ENCODE assay signal across 35 cellular contexts in the genomic region with DNA sequence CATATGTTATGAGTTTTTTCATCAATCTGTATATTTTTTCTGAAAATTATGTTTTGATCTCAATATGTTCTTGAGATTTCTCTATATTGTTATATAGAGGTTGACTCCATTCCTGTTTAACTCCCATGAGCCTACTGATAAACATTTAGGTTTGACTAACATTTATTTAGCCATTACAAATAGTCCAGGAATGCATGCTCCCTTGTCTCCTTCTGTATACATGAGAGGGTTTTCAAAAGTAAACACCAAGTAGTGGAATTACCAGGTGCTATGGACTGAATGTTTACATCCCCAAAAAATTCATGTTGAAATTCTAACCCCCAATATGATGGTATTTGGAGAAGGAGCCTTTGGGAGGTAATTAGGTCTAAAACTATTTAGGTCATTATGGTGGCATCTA. TPM values are rescaled to one million over a fixed set of nuclear protein-coding genes. Genes with fewer than 3 reads are reported as not detected.
"Had no signal": no experiment of that assay in that cellular context is flagged by ENCODE, and none has a peak within 500 bp of the region (broad histone marks: within the 10 kb centered on the region; RNA-seq: fewer than 3 reads in every experiment).

No MANE protein-coding gene starts in this region.

- H3K27ac ChIP-seq: brain microvascular endothelial cell, esophagus muscularis mucosa, gastroesophageal sphincter, heart right ventricle had no signal

- H3K4me3 ChIP-seq: esophagus muscularis mucosa, gastroesophageal sphincter, heart right ventricle had no signal

- DNase-seq: activated CD4-positive, alpha-beta memory T cell treated with anti-CD3 and anti-CD28 coated beads, Interleukin-2, amount 10 ng/mL, durations not matched to agents 7 days and 5 days; activated CD4-positive, alpha-beta T cell treated with anti-CD3 and anti-CD28 coated beads for 1 hour; activated CD4-positive, alpha-beta T cell treated with anti-CD3 and anti-CD28 coated beads for 4 hours; activated CD4-positive, alpha-beta T cell treated with anti-CD3 and anti-CD28 coated beads, Interleukin-2, amount 10 ng/mL, durations not matched to agents 7 days and 5 days; activated CD4-positive, alpha-beta T cell treated with anti-CD3 and anti-CD28 coated beads, Interleukin-2, amount 50 U/mL, for 4 hours; activated CD4-positive, CD25-positive, alpha-beta regulatory T cell; activated CD8-positive, alpha-beta memory T cell treated with anti-CD3 and anti-CD28 coated beads, Interleukin-2, amount 50 U/mL, for 48 hours; activated gamma-delta T cell; activated naive CD4-positive, alpha-beta T cell; activated naive CD4-positive, alpha-beta T cell treated with anti-CD3 and anti-CD28 coated beads, Interleukin-2, amount 10 ng/mL, durations not matched to agents 7 days and 5 days; activated naive CD8-positive, alpha-beta T cell treated with anti-CD3 and anti-CD28 coated beads, Interleukin-2, amount 10 ng/mL, durations not matched to agents 7 days and 5 days; activated T-cell treated with anti-CD3 and anti-CD28 coated beads for 4 hours; activated T-cell treated with anti-CD3 and anti-CD28 coated beads, Interleukin-2, amount 50 U/mL, for 24 hours; activated T-cell treated with anti-CD3 and anti-CD28 coated beads, Interleukin-2, amount 50 U/mL, for 72 hours; amniotic stem cell; anterior cingulate cortex; brain microvascular endothelial cell; caudate nucleus; cortex of kidney; dermis blood vessel endothelial cell; effector CD4-positive, alpha-beta T cell; effector memory CD8-positive, alpha-beta T cell; erythroblast; foreskin melanocyte; heart right ventricle; T-helper 2 cell had no signal

- H3K4me1 Mint-ChIP-seq: activated CD4-positive, alpha-beta memory T cell treated with anti-CD3 and anti-CD28 coated beads, Interleukin-2, amount 10 ng/mL, durations not matched to agents 7 days and 5 days; activated CD4-positive, alpha-beta T cell treated with anti-CD3 and anti-CD28 coated beads, Interleukin-2, amount 10 ng/mL, durations not matched to agents 7 days and 5 days; activated naive CD4-positive, alpha-beta T cell treated with anti-CD3 and anti-CD28 coated beads, Interleukin-2, amount 10 ng/mL, durations not matched to agents 7 days and 5 days; activated naive CD8-positive, alpha-beta T cell treated with anti-CD3 and anti-CD28 coated beads, Interleukin-2, amount 10 ng/mL, durations not matched to agents 7 days and 5 days had no signal

- FAIRE-seq: astrocyte, colon had no signal

- H3K27me3 Mint-ChIP-seq: activated CD4-positive, alpha-beta memory T cell treated with anti-CD3 and anti-CD28 coated beads, Interleukin-2, amount 10 ng/mL, durations not matched to agents 7 days and 5 days; activated CD4-positive, alpha-beta T cell treated with anti-CD3 and anti-CD28 coated beads, Interleukin-2, amount 10 ng/mL, durations not matched to agents 7 days and 5 days; activated naive CD4-positive, alpha-beta T cell treated with anti-CD3 and anti-CD28 coated beads, Interleukin-2, amount 10 ng/mL, durations not matched to agents 7 days and 5 days; activated naive CD8-positive, alpha-beta T cell treated with anti-CD3 and anti-CD28 coated beads, Interleukin-2, amount 10 ng/mL, durations not matched to agents 7 days and 5 days; activated T-cell treated with anti-CD3 and anti-CD28 coated beads, Interleukin-2, amount 50 U/mL, for 24 hours; effector memory CD8-positive, alpha-beta T cell had no signal

- H3K36me3 Mint-ChIP-seq: activated naive CD4-positive, alpha-beta T cell treated with anti-CD3 and anti-CD28 coated beads, Interleukin-2, amount 10 ng/mL, durations not matched to agents 7 days and 5 days; activated naive CD4-positive, alpha-beta T cell treated with anti-CD3 and anti-CD28 coated beads, Interleukin-2, amount 50 U/mL, for 72 hours; activated naive CD8-positive, alpha-beta T cell treated with anti-CD3 and anti-CD28 coated beads, Interleukin-2, amount 10 ng/mL, durations not matched to agents 7 days and 5 days had no signal

- H3K9me3 ChIP-seq: esophagus muscularis mucosa, gastroesophageal sphincter, heart right ventricle had no signal

- ATAC-seq: activated naive CD4-positive, alpha-beta T cell treated with anti-CD3 and anti-CD28 coated beads, Interleukin-2, amount 50 U/mL, for 72 hours; activated T-cell treated with anti-CD3 and anti-CD28 coated beads, Interleukin-2, amount 50 U/mL, for 72 hours; effector memory CD8-positive, alpha-beta T cell; gastroesophageal sphincter; heart right ventricle had no signal

- H3K27ac Mint-ChIP-seq: activated CD4-positive, alpha-beta memory T cell treated with anti-CD3 and anti-CD28 coated beads, Interleukin-2, amount 10 ng/mL, durations not matched to agents 7 days and 5 days; activated CD4-positive, alpha-beta T cell treated with anti-CD3 and anti-CD28 coated beads, Interleukin-2, amount 10 ng/mL, durations not matched to agents 7 days and 5 days; activated naive CD4-positive, alpha-beta T cell treated with anti-CD3 and anti-CD28 coated beads, Interleukin-2, amount 10 ng/mL, durations not matched to agents 7 days and 5 days; activated naive CD4-positive, alpha-beta T cell treated with anti-CD3 and anti-CD28 coated beads, Interleukin-2, amount 50 U/mL, for 72 hours; activated naive CD8-positive, alpha-beta T cell treated with anti-CD3 and anti-CD28 coated beads, Interleukin-2, amount 10 ng/mL, durations not matched to agents 7 days and 5 days; activated T-cell treated with anti-CD3 and anti-CD28 coated beads, Interleukin-2, amount 50 U/mL, for 24 hours; activated T-cell treated with anti-CD3 and anti-CD28 coated beads, Interleukin-2, amount 50 U/mL, for 72 hours; effector memory CD8-positive, alpha-beta T cell had no signal

- H3K4me1 ChIP-seq: esophagus muscularis mucosa, gastroesophageal sphincter, heart right ventricle had no signal

- H3K4me3 Mint-ChIP-seq: activated CD4-positive, alpha-beta memory T cell treated with anti-CD3 and anti-CD28 coated beads, Interleukin-2, amount 10 ng/mL, durations not matched to agents 7 days and 5 days; activated CD4-positive, alpha-beta T cell treated with anti-CD3 and anti-CD28 coated beads, Interleukin-2, amount 10 ng/mL, durations not matched to agents 7 days and 5 days; activated naive CD4-positive, alpha-beta T cell treated with anti-CD3 and anti-CD28 coated beads, Interleukin-2, amount 10 ng/mL, durations not matched to agents 7 days and 5 days; activated naive CD8-positive, alpha-beta T cell treated with anti-CD3 and anti-CD28 coated beads, Interleukin-2, amount 10 ng/mL, durations not matched to agents 7 days and 5 days; activated T-cell treated with anti-CD3 and anti-CD28 coated beads, Interleukin-2, amount 50 U/mL, for 24 hours; activated T-cell treated with anti-CD3 and anti-CD28 coated beads, Interleukin-2, amount 50 U/mL, for 72 hours; effector memory CD8-positive, alpha-beta T cell had no signal

- H3K9me3 Mint-ChIP-seq: activated CD4-positive, alpha-beta memory T cell treated with anti-CD3 and anti-CD28 coated beads, Interleukin-2, amount 10 ng/mL, durations not matched to agents 7 days and 5 days; activated CD4-positive, alpha-beta T cell treated with anti-CD3 and anti-CD28 coated beads, Interleukin-2, amount 10 ng/mL, durations not matched to agents 7 days and 5 days; activated naive CD4-positive, alpha-beta T cell treated with anti-CD3 and anti-CD28 coated beads, Interleukin-2, amount 10 ng/mL, durations not matched to agents 7 days and 5 days; activated naive CD4-positive, alpha-beta T cell treated with anti-CD3 and anti-CD28 coated beads, Interleukin-2, amount 50 U/mL, for 72 hours; activated naive CD8-positive, alpha-beta T cell treated with anti-CD3 and anti-CD28 coated beads, Interleukin-2, amount 10 ng/mL, durations not matched to agents 7 days and 5 days; activated T-cell treated with anti-CD3 and anti-CD28 coated beads, Interleukin-2, amount 50 U/mL, for 24 hours; activated T-cell treated with anti-CD3 and anti-CD28 coated beads, Interleukin-2, amount 50 U/mL, for 72 hours; effector memory CD8-positive, alpha-beta T cell had no signal

- H3K27me3 ChIP-seq: brain microvascular endothelial cell, esophagus muscularis mucosa, gastroesophageal sphincter, heart right ventricle had no signal

- H3K36me3 ChIP-seq: brain microvascular endothelial cell, esophagus muscularis mucosa, gastroesophageal sphincter, heart right ventricle had no signal

RNA-seq across cellular contexts. Expression of a gene that starts 3.5 kb away (rescaled TPM):
- total RNA-seq: activated CD4-positive, alpha-beta memory T cell treated with anti-CD3 and anti-CD28 coated beads, Interleukin-2, amount 10 ng/mL, durations not matched to agents 7 days and 5 days; activated CD4-positive, alpha-beta T cell treated with anti-CD3 and anti-CD28 coated beads, Interleukin-2, amount 10 ng/mL, durations not matched to agents 7 days and 5 days; activated naive CD4-positive, alpha-beta T cell treated with anti-CD3 and anti-CD28 coated beads, Interleukin-2, amount 50 U/mL, for 72 hours; activated naive CD8-positive, alpha-beta T cell treated with anti-CD3 and anti-CD28 coated beads, Interleukin-2, amount 10 ng/mL, durations not matched to agents 7 days and 5 days; activated T-cell treated with anti-CD3 and anti-CD28 coated beads, Interleukin-2, amount 50 U/mL, for 72 hours; astrocyte; chondrocyte; dermis blood vessel endothelial cell; esophagus muscularis mucosa; gastroesophageal sphincter; glomerular endothelial cell; heart right ventricle; T-helper 1 cell treated with Interleukin-12 subunit alpha and Interleukin-12 subunit beta and Interleukin-4 antibody, amounts not matched to agents 30 ng/mL and 1 ng/mL, for 36 hours had no signal
- polyA plus RNA-seq: heart right ventricle had no signal

RNA-seq across cellular contexts. Expression of a gene that starts 14.7 kb away (rescaled TPM):
- total RNA-seq: activated CD4-positive, alpha-beta memory T cell treated with anti-CD3 and anti-CD28 coated beads, Interleukin-2, amount 10 ng/mL, durations not matched to agents 7 days and 5 days; activated CD4-positive, alpha-beta T cell treated with anti-CD3 and anti-CD28 coated beads, Interleukin-2, amount 10 ng/mL, durations not matched to agents 7 days and 5 days; activated naive CD4-positive, alpha-beta T cell treated with anti-CD3 and anti-CD28 coated beads, Interleukin-2, amount 50 U/mL, for 72 hours; activated naive CD8-positive, alpha-beta T cell treated with anti-CD3 and anti-CD28 coated beads, Interleukin-2, amount 10 ng/mL, durations not matched to agents 7 days and 5 days; activated T-cell treated with anti-CD3 and anti-CD28 coated beads, Interleukin-2, amount 50 U/mL, for 72 hours; astrocyte; chondrocyte; dermis blood vessel endothelial cell; esophagus muscularis mucosa; gastroesophageal sphincter; glomerular endothelial cell; heart right ventricle; T-helper 1 cell treated with Interleukin-12 subunit alpha and Interleukin-12 subunit beta and Interleukin-4 antibody, amounts not matched to agents 30 ng/mL and 1 ng/mL, for 36 hours had no signal
- polyA plus RNA-seq: adipose tissue, heart right ventricle had no signal

RNA-seq across cellular contexts. Expression of a gene that starts 43.2 kb away (rescaled TPM):
- total RNA-seq: activated CD4-positive, alpha-beta memory T cell treated with anti-CD3 and anti-CD28 coated beads, Interleukin-2, amount 10 ng/mL, durations not matched to agents 7 days and 5 days; activated CD4-positive, alpha-beta T cell treated with anti-CD3 and anti-CD28 coated beads, Interleukin-2, amount 10 ng/mL, durations not matched to agents 7 days and 5 days; activated naive CD4-positive, alpha-beta T cell treated with anti-CD3 and anti-CD28 coated beads, Interleukin-2, amount 50 U/mL, for 72 hours; activated naive CD8-positive, alpha-beta T cell treated with anti-CD3 and anti-CD28 coated beads, Interleukin-2, amount 10 ng/mL, durations not matched to agents 7 days and 5 days; activated T-cell treated with anti-CD3 and anti-CD28 coated beads, Interleukin-2, amount 50 U/mL, for 72 hours; astrocyte; chondrocyte; dermis blood vessel endothelial cell; esophagus muscularis mucosa; gastroesophageal sphincter; glomerular endothelial cell; heart right ventricle; T-helper 1 cell treated with Interleukin-12 subunit alpha and Interleukin-12 subunit beta and Interleukin-4 antibody, amounts not matched to agents 30 ng/mL and 1 ng/mL, for 36 hours had no signal
- polyA plus RNA-seq: adipose tissue, heart right ventricle had no signal
